In the genomic region with DNA sequence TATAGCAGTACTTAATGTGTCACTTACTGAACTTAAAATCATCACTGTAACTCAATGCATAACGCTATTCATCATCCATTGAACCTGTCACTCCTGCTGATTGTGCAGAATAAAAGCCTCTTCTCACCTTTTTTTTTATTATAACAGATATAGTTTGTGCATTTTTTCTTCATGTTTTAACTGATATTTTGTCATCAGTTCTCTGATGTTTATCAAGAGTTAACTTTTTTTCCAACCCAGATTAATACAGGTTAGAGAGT, we compare ENCODE assay signal across 25 cellular contexts.
DNase-seq lines count a peak whose midpoint lies in the region; ATAC-seq and TF ChIP-seq lines count a peak whose summit lies in the region.
"Had no signal": no experiment of that assay in that cellular context is flagged by ENCODE, and none has a peak within 500 bp of the region (broad histone marks: within the 10 kb centered on the region; RNA-seq: fewer than 3 reads in every experiment).

No MANE protein-coding gene starts in this region.

- POLR2A ChIA-PET in HEK293 (lab: Yijun Ruan, JAX): no interaction called here
- POLR2A ChIA-PET in HEK293T (lab: Yijun Ruan, JAX): no interaction called here
- POLR2A ChIA-PET in CD4-positive, alpha-beta T cell (lab: Charles Lee): no interaction called here

- H3K27me3 ChIP-seq in CD4-positive, alpha-beta T cell (ENCODE audit: control insufficient read depth, insufficient read depth, low read length): no peaks in the 10 kb centered on the region
- H3K27me3 ChIP-seq: BLaER1 had no signal

- H3K27me3 Mint-ChIP-seq in glutamatergic neuron (ENCODE audit: unreplicated experiment) (peaks cover 6% of the 10 kb centered on the region), nephron (ENCODE audit: low read depth) (no peaks in the 10 kb centered on the region)
- H3K27me3 Mint-ChIP-seq in CD4-positive, alpha-beta T cell: no peaks in the 10 kb centered on the region
- H3K27me3 Mint-ChIP-seq: CD4-positive, CD25-positive, alpha-beta regulatory T cell had no signal

- peaks cover 14% of the 10 kb centered on the region for H3K4me1 ChIP-seq in HEK293 (ENCODE audit: control insufficient read depth, insufficient read depth, low read length)
- H3K4me1 ChIP-seq: BE2C, BLaER1, Caco-2 had no signal

- intact Hi-C loops in CD4-positive, alpha-beta T cell (cut with DNase I, micrococcal nuclease): no loop called here

- CTCF ChIA-PET in HEK293 (lab: Yijun Ruan, JAX): no interaction called here
- CTCF ChIA-PET in HEK293T (lab: Yijun Ruan, JAX): no interaction called here
- CTCF ChIA-PET in CD4-positive, alpha-beta T cell (lab: Charles Lee): no interaction called here

- H3K9me3 Mint-ChIP-seq in glutamatergic neuron (ENCODE audit: unreplicated experiment) (peaks cover 7% of the 10 kb centered on the region), nephron (no peaks in the 10 kb centered on the region)
- H3K9me3 Mint-ChIP-seq in CD4-positive, alpha-beta T cell: no peaks in the 10 kb centered on the region
- H3K9me3 Mint-ChIP-seq: CD14-positive monocyte; CD8-positive, alpha-beta T cell had no signal

- TF ChIP-seq CTCF in HEK293 (tag by site-specific recombination; IDR thresholded peaks at IDR 0.05) (no peak), glutamatergic neuron (IDR thresholded peaks at IDR 0.05; ENCODE audit: partially characterized antibody, unreplicated experiment) (no peak), nephron (IDR thresholded peaks at IDR 0.05; ENCODE audit: unreplicated experiment in 3 of 3) (no peak)
- no peak for TF ChIP-seq CTCF in CD4-positive, alpha-beta T cell (IDR thresholded peaks at IDR 0.05)

- H3K36me3 ChIP-seq in HEK293 (ENCODE audit: control insufficient read depth in 2 of 2, insufficient read depth in 1 of 2, low read length in 2 of 2): peaks cover 0 to 6% of the 10 kb centered on the region in 2 experiments; a peak in 1 of 3 replicates
- H3K36me3 ChIP-seq: BE2C, BLaER1 had no signal

- no peak overlapping the region for H3K27ac ChIP-seq in HEK293 (ENCODE audit: extremely low read depth, low read depth, low read length)
- H3K27ac ChIP-seq in CD4-positive, alpha-beta T cell (ENCODE audit: low read depth, low read length): no peak overlapping the region
- H3K27ac ChIP-seq: BLaER1 had no signal

- H3K9me3 ChIP-seq in HEK293 (ENCODE audit: control insufficient read depth, insufficient read depth, low read depth, low read length): no peaks in the 10 kb centered on the region
- H3K9me3 ChIP-seq in CD4-positive, alpha-beta T cell (ENCODE audit: control insufficient read depth, low read length): no peaks in the 10 kb centered on the region
- H3K9me3 ChIP-seq: BE2C, BLaER1, Caco-2 had no signal

- DNase-seq in HEK293T (ENCODE audit: extremely low spot score) (no peak), glutamatergic neuron (no peak), DMS 273 (lab: John Stamatoyannopoulos, UW; ENCODE audit: unreplicated experiment) (no peak)
- DNase-seq in CD4-positive, alpha-beta T cell: no peak
- DNase-seq: 8988T; ACHN; BE2C; C1 segment of cervical spinal cord; Caco-2; Calu3; CD4-positive, CD25-positive, alpha-beta regulatory T cell; CD8-positive, alpha-beta T cell; DMS 273 treated with DMSO at 0.1 percent for 48 hours; DMS153; DMS53; DMS79; DND-41; EL; GDM1 had no signal

- H3K4me3 Mint-ChIP-seq in glutamatergic neuron (ENCODE audit: unreplicated experiment) (no peak overlapping the region), nephron (no peak overlapping the region)
- no peak overlapping the region for H3K4me3 Mint-ChIP-seq in CD4-positive, alpha-beta T cell
- H3K4me3 Mint-ChIP-seq: CD14-positive monocyte; CD4-positive, CD25-positive, alpha-beta regulatory T cell; CD8-positive, alpha-beta T cell had no signal

- peaks cover 45% of the 10 kb centered on the region for H3K4me1 Mint-ChIP-seq in glutamatergic neuron (ENCODE audit: low read depth, unreplicated experiment)
- peaks cover 44% of the 10 kb centered on the region for H3K4me1 Mint-ChIP-seq in nephron
- no peaks in the 10 kb centered on the region for H3K4me1 Mint-ChIP-seq in CD4-positive, alpha-beta T cell (ENCODE audit: low read depth)
- H3K4me1 Mint-ChIP-seq: CD14-positive monocyte; CD4-positive, CD25-positive, alpha-beta regulatory T cell had no signal

- ATAC-seq in HG02970 (IDR thresholded peaks at IDR 0.05; ENCODE audit: low FRiP score, unreplicated experiment): no peak
- ATAC-seq in CD4-positive, alpha-beta T cell (ENCODE audit: poor library complexity): no peak
- ATAC-seq: CD8-positive, alpha-beta T cell; GM12878 had no signal

- H3K36me3 Mint-ChIP-seq in glutamatergic neuron (ENCODE audit: unreplicated experiment) (no peaks in the 10 kb centered on the region), nephron (ENCODE audit: low read depth) (no peaks in the 10 kb centered on the region)
- no peaks in the 10 kb centered on the region for H3K36me3 Mint-ChIP-seq in CD4-positive, alpha-beta T cell (ENCODE audit: low read depth)
- H3K36me3 Mint-ChIP-seq: CD14-positive monocyte; CD4-positive, CD25-positive, alpha-beta regulatory T cell; CD8-positive, alpha-beta T cell had no signal

- no peak overlapping the region for H3K4me3 ChIP-seq in HEK293 (ENCODE audit: low read depth, low read length)
- H3K4me3 ChIP-seq: BLaER1, GM12878 had no signal

- H3K27ac Mint-ChIP-seq in glutamatergic neuron (ENCODE audit: unreplicated experiment) (peak overlapping the region; percentile 63), nephron (peak overlapping the region in 2 of 3 experiments; percentile 2 to 4)
- H3K27ac Mint-ChIP-seq in CD4-positive, alpha-beta T cell: no peak overlapping the region
- H3K27ac Mint-ChIP-seq: CD14-positive monocyte; CD4-positive, CD25-positive, alpha-beta regulatory T cell; CD8-positive, alpha-beta T cell had no signal

TF ChIP-seq in HEK293, 187 proteins besides CTCF, POLR2A, EP300 and RAD21:
- TF ChIP-seq ZBTB21 (tag by site-specific recombination; IDR thresholded peaks at IDR 0.05): no peak
- TF ChIP-seq, protein P1, sequence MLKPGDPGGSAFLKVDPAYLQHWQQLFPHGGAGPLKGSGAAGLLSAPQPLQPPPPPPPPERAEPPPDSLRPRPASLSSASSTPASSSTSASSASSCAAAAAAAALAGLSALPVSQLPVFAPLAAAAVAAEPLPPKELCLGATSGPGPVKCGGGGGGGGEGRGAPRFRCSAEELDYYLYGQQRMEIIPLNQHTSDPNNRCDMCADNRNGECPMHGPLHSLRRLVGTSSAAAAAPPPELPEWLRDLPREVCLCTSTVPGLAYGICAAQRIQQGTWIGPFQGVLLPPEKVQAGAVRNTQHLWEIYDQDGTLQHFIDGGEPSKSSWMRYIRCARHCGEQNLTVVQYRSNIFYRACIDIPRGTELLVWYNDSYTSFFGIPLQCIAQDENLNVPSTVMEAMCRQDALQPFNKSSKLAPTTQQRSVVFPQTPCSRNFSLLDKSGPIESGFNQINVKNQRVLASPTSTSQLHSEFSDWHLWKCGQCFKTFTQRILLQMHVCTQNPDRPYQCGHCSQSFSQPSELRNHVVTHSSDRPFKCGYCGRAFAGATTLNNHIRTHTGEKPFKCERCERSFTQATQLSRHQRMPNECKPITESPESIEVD (tag by site-specific recombination; IDR thresholded peaks at IDR 0.05): peak; percentile 62; the same call in 1 of the 2 replicates
- peak; percentile 41; the same call in 1 of the 2 replicates for TF ChIP-seq MYNN (tag by site-specific recombination; IDR thresholded peaks at IDR 0.05; ENCODE audit: borderline replicate concordance)
TF ChIP-seq in HEK293: peak in this region for 2.

TF ChIP-seq in HEK293T, 16 proteins besides CTCF, POLR2A, EP300 and RAD21:
- TF ChIP-seq, protein P2, sequence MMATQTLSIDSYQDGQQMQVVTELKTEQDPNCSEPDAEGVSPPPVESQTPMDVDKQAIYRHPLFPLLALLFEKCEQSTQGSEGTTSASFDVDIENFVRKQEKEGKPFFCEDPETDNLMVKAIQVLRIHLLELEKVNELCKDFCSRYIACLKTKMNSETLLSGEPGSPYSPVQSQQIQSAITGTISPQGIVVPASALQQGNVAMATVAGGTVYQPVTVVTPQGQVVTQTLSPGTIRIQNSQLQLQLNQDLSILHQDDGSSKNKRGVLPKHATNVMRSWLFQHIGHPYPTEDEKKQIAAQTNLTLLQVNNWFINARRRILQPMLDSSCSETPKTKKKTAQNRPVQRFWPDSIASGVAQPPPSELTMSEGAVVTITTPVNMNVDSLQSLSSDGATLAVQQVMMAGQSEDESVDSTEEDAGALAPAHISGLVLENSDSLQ (IDR thresholded peaks at IDR 0.05): peak; percentile 94
- no peak for TF ChIP-seq L3MBTL2 (conservative IDR thresholded peaks at IDR 0.05)
TF ChIP-seq in HEK293T: peak in this region for 1.
